In the genomic region with DNA sequence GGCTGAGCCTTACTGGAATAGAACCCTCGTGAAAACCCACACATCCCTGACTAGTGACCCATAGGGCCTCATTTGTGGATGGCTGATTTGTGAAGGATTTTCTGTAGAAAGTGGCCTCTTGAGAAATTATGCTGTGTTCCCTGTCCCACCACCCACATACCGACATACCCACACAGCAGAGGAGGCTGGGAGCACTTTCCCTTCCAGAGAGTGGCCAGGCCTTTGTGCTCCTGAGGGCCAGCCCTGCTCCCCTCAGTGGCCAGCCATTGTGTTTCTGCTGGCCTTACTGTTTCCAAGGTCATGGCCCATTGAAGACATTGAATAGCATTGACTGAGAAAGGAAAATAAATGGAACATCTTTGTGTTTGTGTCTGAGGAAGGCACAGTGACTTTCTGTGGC, we compare ENCODE assay signal across 7 cellular contexts. TPM values are rescaled to one million over a fixed set of nuclear protein-coding genes. Genes with fewer than 3 reads are reported as not detected.
"Had no signal": no experiment of that assay in that cellular context is flagged by ENCODE, and none has a peak within 500 bp of the region (broad histone marks: within the 10 kb centered on the region; RNA-seq: fewer than 3 reads in every experiment).

No MANE protein-coding gene starts in this region.

- H3K4me1 Mint-ChIP-seq: GM23338, H9 had no signal

- H3K4me3 Mint-ChIP-seq: GM23338, H9 had no signal

- H3K9me3 Mint-ChIP-seq: GM23338, H9 had no signal

- DNase-seq: H9, HCEC 1CT, IMR-90 had no signal

- H3K27ac Mint-ChIP-seq: GM23338 had no signal

RNA-seq across cellular contexts. Expression of gene IL9, which starts 29.6 kb away (rescaled TPM):
- total RNA-seq: GM23338, H1, H9, HT-29, IMR-90, K562 had no signal

RNA-seq across cellular contexts. Expression of gene SLC25A48, which starts 31.6 kb away (rescaled TPM):
- total RNA-seq: HT-29, IMR-90 had no signal
